9 cellular contexts compared by ENCODE assay signal in the genomic region with DNA sequence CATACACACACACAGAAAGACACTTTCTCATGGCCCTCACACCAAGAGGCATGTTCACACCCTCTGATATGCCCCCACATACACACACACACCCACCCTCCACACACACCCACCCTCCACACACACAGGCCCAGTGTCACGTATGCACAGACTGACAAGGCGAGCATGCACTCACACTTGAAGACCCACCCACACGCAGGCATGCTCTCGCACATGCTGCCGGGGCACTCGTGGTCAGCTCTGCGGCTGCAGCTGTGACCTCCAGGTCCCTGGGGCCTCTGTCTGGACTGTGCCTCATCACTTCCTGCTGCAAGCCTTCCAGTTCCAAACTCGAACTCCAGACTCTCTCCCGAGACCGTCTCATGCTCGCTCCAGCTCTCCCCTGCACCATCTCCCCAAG. TPM values are rescaled to one million over a fixed set of nuclear protein-coding genes. Genes with fewer than 3 reads are reported as not detected.
DNase-seq lines count a peak whose midpoint lies in the region; ATAC-seq and TF ChIP-seq lines count a peak whose summit lies in the region.
"Had no signal": no experiment of that assay in that cellular context is flagged by ENCODE, and none has a peak within 500 bp of the region (broad histone marks: within the 10 kb centered on the region; RNA-seq: fewer than 3 reads in every experiment).

No MANE protein-coding gene starts in this region.

- peak; percentile 61 for DNase-seq in CMK (ENCODE audit: low read depth)
- DNase-seq in NB4 (ENCODE audit: low read depth), result peak; percentile 89
- peak; percentile 91 for DNase-seq in fibroblast of mammary gland (ENCODE audit: low read depth)
- DNase-seq in posterior vena cava (ENCODE audit: low spot score), result peak; percentile 93
- no peak for DNase-seq in T-helper 17 cell
- DNase-seq in nucleus accumbens (lab: John Stamatoyannopoulos, UW), result no peak
- DNase-seq: mammary epithelial cell had no signal

- H3K4me1 Mint-ChIP-seq in T-helper 17 cell, result no peaks in the 10 kb centered on the region

- H3K4me3 ChIP-seq in NB4 (ENCODE audit: low read depth, low read length) (peak overlapping the region; percentile 44), fibroblast of mammary gland (ENCODE audit: control insufficient read depth, low read depth, low read length) (peak overlapping the region; percentile 24)

- ATAC-seq in GM18511 (IDR thresholded peaks at IDR 0.05; ENCODE audit: unreplicated experiment) (no peak), GM21447 (IDR thresholded peaks at IDR 0.05; ENCODE audit: unreplicated experiment) (no peak), T-helper 17 cell (no peak)

- H3K9me3 ChIP-seq in T-helper 17 cell (ENCODE audit: control insufficient read depth, low read length, poor library complexity, severe bottlenecking), result no peaks in the 10 kb centered on the region

- H3K27me3 Mint-ChIP-seq in T-helper 17 cell, result no peaks in the 10 kb centered on the region

- H3K27ac Mint-ChIP-seq in T-helper 17 cell, result no peak overlapping the region

- TF ChIP-seq CTCF in NB4 (IDR thresholded peaks at IDR 0.05; ENCODE audit: low read depth, low read length) (no peak), fibroblast of mammary gland (conservative IDR thresholded peaks at IDR 0.05; ENCODE audit: control insufficient read depth, insufficient read depth, low read depth, low read length) (no peak)

- no peaks in the 10 kb centered on the region for H3K36me3 Mint-ChIP-seq in T-helper 17 cell (ENCODE audit: low read depth)

- intact Hi-C loops in posterior vena cava (cut with DNase I), result no loop called here

- no peak for TF ChIP-seq POLR2A in NB4 (IDR thresholded peaks at IDR 0.05; ENCODE audit: extremely low read depth, insufficient read length)

- no peak overlapping the region for H3K4me3 Mint-ChIP-seq in T-helper 17 cell

RNA-seq across cellular contexts. Expression of a gene that starts 9.6 kb away (rescaled TPM):
- 10 to 100 TPM; 28.9 to 42.3 TPM for total RNA-seq in posterior vena cava
- total RNA-seq in T-helper 17 cell, result 1 to 10 TPM; 1.8 to 8.0 TPM

RNA-seq across cellular contexts. Expression of a gene that starts 26.8 kb away (rescaled TPM):
- total RNA-seq in posterior vena cava (100 to 1,000 TPM in 1 of 2 donors, 10 to 100 TPM in 1; 80.9 to 137 TPM), T-helper 17 cell (10 to 100 TPM; 77.1 to 84.6 TPM)

RNA-seq across cellular contexts. Expression of a gene that starts 34.0 kb away (rescaled TPM):
- 100 to 1,000 TPM in 1 of 2 donors, 10 to 100 TPM in 1; 85.9 to 107 TPM for total RNA-seq in posterior vena cava
- 100 to 1,000 TPM; 124 to 132 TPM for total RNA-seq in T-helper 17 cell

RNA-seq across cellular contexts. Expression of a gene that starts 37.1 kb away (rescaled TPM):
- 10 to 100 TPM; 25.6 to 28.2 TPM for total RNA-seq in posterior vena cava
- total RNA-seq in T-helper 17 cell, result 10 to 100 TPM; 10.9 TPM

RNA-seq across cellular contexts. Expression of a gene that starts 42.5 kb away (rescaled TPM):
- 100 to 1,000 TPM; 340 to 384 TPM for total RNA-seq in posterior vena cava
- 10 to 100 TPM; 70.2 to 70.6 TPM for total RNA-seq in T-helper 17 cell

Comparison
In these comparisons a context has a peak if more than half of its experiments do, and no peak if none do; other contexts are left out.
1. DNase-seq: peak in CMK (single experiment), NB4 (single experiment), fibroblast of mammary gland (single experiment) and posterior vena cava (single experiment); none in T-helper 17 cell (0 of 3) and nucleus accumbens (0 of 56).